Comparison of ENCODE assay signal across 1 cellular context in the genomic region with DNA sequence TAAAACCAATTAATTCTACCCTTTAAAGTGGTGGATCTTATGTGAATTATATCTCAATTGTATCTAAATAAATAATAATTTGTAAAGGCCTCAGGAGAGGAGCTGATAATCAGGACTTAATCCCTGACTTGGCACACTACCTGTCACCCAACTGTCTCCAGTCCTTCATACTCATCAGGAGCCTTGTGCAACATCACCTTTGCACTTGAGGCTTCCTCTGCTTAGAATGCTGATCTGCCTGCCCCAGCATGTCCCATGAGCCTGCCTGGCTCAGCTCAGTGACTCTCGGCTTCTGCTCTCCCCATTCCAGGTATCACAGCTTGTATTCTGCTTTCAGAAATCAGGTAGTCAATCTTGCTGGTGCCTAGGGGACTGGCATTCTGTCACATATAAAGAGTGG.
TF ChIP-seq lines count a peak whose summit lies in the region.

No MANE protein-coding gene starts in this region.

TF ChIP-seq in HepG2, 621 proteins besides CTCF, POLR2A, EP300 and RAD21:
- TF ChIP-seq ZNF781 (CRISPR knock-in tag; IDR thresholded peaks at IDR 0.05; ENCODE audit: borderline replicate concordance, not compliant biosample characterization) = no peak
- no peak for TF ChIP-seq ZSCAN20 (CRISPR knock-in tag; IDR thresholded peaks at IDR 0.05; ENCODE audit: borderline replicate concordance)
- peak; percentile 74 for TF ChIP-seq HNF4A (CRISPR knock-in tag; IDR thresholded peaks at IDR 0.05)
- TF ChIP-seq, protein P1, sequence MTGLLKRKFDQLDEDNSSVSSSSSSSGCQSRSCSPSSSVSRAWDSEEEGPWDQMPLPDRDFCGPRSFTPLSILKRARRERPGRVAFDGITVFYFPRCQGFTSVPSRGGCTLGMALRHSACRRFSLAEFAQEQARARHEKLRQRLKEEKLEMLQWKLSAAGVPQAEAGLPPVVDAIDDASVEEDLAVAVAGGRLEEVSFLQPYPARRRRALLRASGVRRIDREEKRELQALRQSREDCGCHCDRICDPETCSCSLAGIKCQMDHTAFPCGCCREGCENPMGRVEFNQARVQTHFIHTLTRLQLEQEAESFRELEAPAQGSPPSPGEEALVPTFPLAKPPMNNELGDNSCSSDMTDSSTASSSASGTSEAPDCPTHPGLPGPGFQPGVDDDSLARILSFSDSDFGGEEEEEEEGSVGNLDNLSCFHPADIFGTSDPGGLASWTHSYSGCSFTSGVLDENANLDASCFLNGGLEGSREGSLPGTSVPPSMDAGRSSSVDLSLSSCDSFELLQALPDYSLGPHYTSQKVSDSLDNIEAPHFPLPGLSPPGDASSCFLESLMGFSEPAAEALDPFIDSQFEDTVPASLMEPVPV (CRISPR knock-in tag; IDR thresholded peaks at IDR 0.05) = no peak
- TF ChIP-seq HHEX (CRISPR knock-in tag; IDR thresholded peaks at IDR 0.05) = no peak
- TF ChIP-seq CEBPB (IDR thresholded peaks at IDR 0.05; ENCODE audit: borderline replicate concordance, low read depth, low read length) = peak; percentile 77
- no peak for TF ChIP-seq PAWR (CRISPR knock-in tag; IDR thresholded peaks at IDR 0.05; ENCODE audit: borderline replicate concordance)
- TF ChIP-seq HNF4G (IDR thresholded peaks at IDR 0.05; ENCODE audit: borderline replicate concordance, low read depth, low read length) = peak; percentile 65
- no peak for TF ChIP-seq HNF4G (CRISPR knock-in tag; IDR thresholded peaks at IDR 0.05; ENCODE audit: borderline replicate concordance, low read depth)
